1 cellular context compared by ENCODE assay signal in the genomic region with DNA sequence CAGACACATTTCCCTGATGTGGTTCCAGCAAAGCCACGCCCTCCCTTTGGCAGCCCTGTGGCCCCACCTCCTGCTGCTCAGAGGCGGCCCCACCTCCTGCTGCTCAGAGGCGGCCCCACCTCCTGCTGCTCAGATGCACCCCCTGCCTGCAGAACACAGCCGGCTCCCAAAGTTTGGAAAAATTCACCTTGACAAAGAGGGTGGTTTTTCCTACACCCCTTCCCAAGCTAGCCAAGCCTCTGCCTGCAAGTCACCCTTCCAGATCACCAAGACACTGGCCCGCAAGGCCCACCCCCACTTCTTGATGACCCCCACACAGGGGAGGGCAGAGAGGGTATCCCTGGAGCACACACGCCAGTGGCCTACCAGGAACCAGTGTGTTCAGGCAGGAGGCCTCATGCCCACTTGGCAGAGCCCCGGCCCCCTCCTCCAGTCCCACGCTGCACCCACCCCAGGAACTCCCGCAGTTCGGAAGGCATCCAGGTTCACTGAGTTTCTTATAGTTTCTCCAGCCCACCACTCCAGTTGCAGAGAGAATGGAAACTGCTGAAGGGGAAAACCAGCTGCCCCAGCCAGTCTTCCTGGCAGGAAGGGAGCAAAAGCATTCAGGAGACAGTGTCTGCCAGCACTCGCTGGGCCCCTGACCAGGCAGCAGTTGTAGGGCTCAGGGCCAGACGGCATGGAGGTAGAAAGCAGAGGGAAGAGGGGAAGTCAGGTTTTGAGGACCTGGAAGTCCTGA.
TF ChIP-seq lines count a peak whose summit lies in the region.

No MANE protein-coding gene starts in this region.

TF ChIP-seq in endothelial cell of umbilical vein, 7 proteins besides CTCF, POLR2A, EP300 and RAD21:
- TF ChIP-seq EZH2 (IDR thresholded peaks at IDR 0.05; ENCODE audit: borderline replicate concordance, low read depth, low read length, severe bottlenecking) (no peak), FOS (IDR thresholded peaks at IDR 0.05; ENCODE audit: borderline replicate concordance, insufficient read depth, low read length) (no peak), JUN (IDR thresholded peaks at IDR 0.05; ENCODE audit: borderline replicate concordance, insufficient read depth, insufficient read length, low read depth) (no peak), MYC (IDR thresholded peaks at IDR 0.05; ENCODE audit: low read depth, low read length) (no peak), GATA2 (IDR thresholded peaks at IDR 0.05; ENCODE audit: insufficient read depth, insufficient read length, low read depth, low read length) (no peak), POLR2AphosphoS5 (IDR thresholded peaks at IDR 0.05; ENCODE audit: insufficient read depth, low read depth, low read length) (no peak)
- TF ChIP-seq, protein P1, sequence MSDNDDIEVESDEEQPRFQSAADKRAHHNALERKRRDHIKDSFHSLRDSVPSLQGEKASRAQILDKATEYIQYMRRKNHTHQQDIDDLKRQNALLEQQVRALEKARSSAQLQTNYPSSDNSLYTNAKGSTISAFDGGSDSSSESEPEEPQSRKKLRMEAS (IDR thresholded peaks at IDR 0.05; ENCODE audit: insufficient read depth, insufficient read length): no peak
